8 cellular contexts compared by ENCODE assay signal in genomic region chrX:48522291-48522690, GRCh38. TPM values are rescaled to one million over a fixed set of nuclear protein-coding genes. Genes with fewer than 3 reads are reported as not detected.
DNase-seq lines count a peak whose midpoint lies in the region; ATAC-seq and TF ChIP-seq lines count a peak whose summit lies in the region.

No MANE protein-coding gene starts in this region.

- peaks cover 0 to 3% of the 10 kb centered on the region in 2 donors for H3K9me3 Mint-ChIP-seq in activated naive CD4-positive, alpha-beta T cell treated with anti-CD3 and anti-CD28 coated beads, Interleukin-2, amount 50 U/mL, for 72 hours
- H3K9me3 Mint-ChIP-seq in immature natural killer cell: no peaks in the 10 kb centered on the region

- ATAC-seq in activated naive CD4-positive, alpha-beta T cell treated with anti-CD3 and anti-CD28 coated beads, Interleukin-2, amount 50 U/mL, for 72 hours: no peak
- ATAC-seq in GM21515 (IDR thresholded peaks at IDR 0.05; ENCODE audit: unreplicated experiment) (no peak), HG02840 (IDR thresholded peaks at IDR 0.05; ENCODE audit: low FRiP score, unreplicated experiment) (no peak), GM18861 (IDR thresholded peaks at IDR 0.05; ENCODE audit: unreplicated experiment) (no peak)

- intact Hi-C loops in stomach (cut with DNase I; ENCODE audit: low total_unique reads): no loop called here

- 0 to 46% (median 8%) methylated on average over 3 to 10 of the region's 10 CpGs for WGBS in stomach, 5 donors

- no peaks in the 10 kb centered on the region for H3K27me3 ChIP-seq in stomach

- peaks cover 4 to 14% (median 10%) of the 10 kb centered on the region in 4 donors for H3K36me3 ChIP-seq in stomach

- H3K36me3 Mint-ChIP-seq in activated naive CD4-positive, alpha-beta T cell treated with anti-CD3 and anti-CD28 coated beads, Interleukin-2, amount 50 U/mL, for 72 hours: peaks cover 10 to 13% of the 10 kb centered on the region in 2 donors
- peaks cover 5 to 8% (median 5%) of the 10 kb centered on the region in 3 donors for H3K36me3 Mint-ChIP-seq in immature natural killer cell

- no peak for TF ChIP-seq POLR2A in stomach (IDR thresholded peaks at IDR 0.05)

- DNase-seq in NCI-H748 (lab: John Stamatoyannopoulos, UW; ENCODE audit: unreplicated experiment): peak; percentile 21
- DNase-seq in NCI-H748 treated with DMSO at 0.1 percent for 48 hours (lab: John Stamatoyannopoulos, UW): no peak
- no peak for DNase-seq in activated naive CD4-positive, alpha-beta T cell treated with anti-CD3 and anti-CD28 coated beads, Interleukin-2, amount 50 U/mL, for 72 hours (ENCODE audit: low spot score in 2 of 2)
- no peak for DNase-seq in immature natural killer cell
- DNase-seq in stomach: no peak

- H3K27me3 Mint-ChIP-seq in immature natural killer cell (ENCODE audit: low read depth in 3 of 3): peaks cover 0 to 3% (median 3%) of the 10 kb centered on the region in 3 donors

- peaks cover 0 to 13% (median 9%) of the 10 kb centered on the region in 4 donors for H3K4me1 ChIP-seq in stomach

- no peak for TF ChIP-seq EP300 in stomach (IDR thresholded peaks at IDR 0.05)

- peak overlapping the region; percentile 77 to 87 (median 82) for H3K27ac ChIP-seq in stomach

- H3K4me1 Mint-ChIP-seq in immature natural killer cell: peaks cover 26% of the 10 kb centered on the region in 2 donors

- peaks cover 0 to 6% (median 0%) of the 10 kb centered on the region in 4 donors for H3K9me3 ChIP-seq in stomach

- H3K4me3 Mint-ChIP-seq in immature natural killer cell: peak overlapping the region; percentile 86 to 93 (median 91)

- TF ChIP-seq CTCF in stomach (IDR thresholded peaks at IDR 0.05): no peak

- H3K27ac Mint-ChIP-seq in activated naive CD4-positive, alpha-beta T cell treated with anti-CD3 and anti-CD28 coated beads, Interleukin-2, amount 50 U/mL, for 72 hours: peak overlapping the region; percentile 88 to 97
- peak overlapping the region; percentile 87 to 95 (median 94) for H3K27ac Mint-ChIP-seq in immature natural killer cell

- H3K4me3 ChIP-seq in stomach: peak overlapping the region; percentile 52 to 66 (median 62)

RNA-seq across cellular contexts. Expression of gene EBP, which starts 0.7 kb away (rescaled TPM):
- 100 to 1,000 TPM; 107 to 176 TPM for total RNA-seq in activated naive CD4-positive, alpha-beta T cell treated with anti-CD3 and anti-CD28 coated beads, Interleukin-2, amount 50 U/mL, for 72 hours
- polyA plus RNA-seq in immature natural killer cell (100 to 1,000 TPM; 184 to 314 (median 233) TPM), stomach (100 to 1,000 TPM in 1 of 3 donors, 10 to 100 TPM in 2; 28.9 to 112 (median 74.8) TPM)
- 100 to 1,000 TPM in 1 of 5 donors, 10 to 100 TPM in 3, 1 to 10 TPM in 1; 5.8 to 208 (median 46.4) TPM for total RNA-seq in stomach

RNA-seq across cellular contexts. Expression of gene PORCN, which starts 13.5 kb away (rescaled TPM):
- 10 to 100 TPM; 10.7 to 11.8 TPM for total RNA-seq in activated naive CD4-positive, alpha-beta T cell treated with anti-CD3 and anti-CD28 coated beads, Interleukin-2, amount 50 U/mL, for 72 hours
- polyA plus RNA-seq in immature natural killer cell (10 to 100 TPM; 13.1 to 29.8 (median 18.1) TPM), stomach (10 to 100 TPM in 1 of 3 donors, 1 to 10 TPM in 2; 4.7 to 11.9 (median 6.7) TPM)
- 10 to 100 TPM in 3 of 5 donors, 1 to 10 TPM in 2; 1.8 to 27.4 (median 16.2) TPM for total RNA-seq in stomach

RNA-seq across cellular contexts. Expression of gene TBC1D25, which starts 17.2 kb away (rescaled TPM):
- 10 to 100 TPM; 18.8 to 22.2 TPM for total RNA-seq in activated naive CD4-positive, alpha-beta T cell treated with anti-CD3 and anti-CD28 coated beads, Interleukin-2, amount 50 U/mL, for 72 hours
- 10 to 100 TPM; 20.0 to 34.9 (median 30.6) TPM for polyA plus RNA-seq in immature natural killer cell
- total RNA-seq in stomach: 10 to 100 TPM in 2 of 5 donors, 1 to 10 TPM in 2, not detected in 1; 4.6 to 13.6 (median 9.0) TPM
- polyA plus RNA-seq in stomach: 1 to 10 TPM; 5.2 to 6.5 (median 5.9) TPM

RNA-seq across cellular contexts. Expression of gene FTSJ1, which starts 46.3 kb away (rescaled TPM):
- 10 to 100 TPM; 58.4 to 76.6 TPM for total RNA-seq in activated naive CD4-positive, alpha-beta T cell treated with anti-CD3 and anti-CD28 coated beads, Interleukin-2, amount 50 U/mL, for 72 hours
- 100 to 1,000 TPM in 1 of 3 donors, 10 to 100 TPM in 2; 73.5 to 115 (median 85.0) TPM for polyA plus RNA-seq in immature natural killer cell
- total RNA-seq in stomach: 10 to 100 TPM; 19.6 to 92.8 (median 55.3) TPM
- 10 to 100 TPM; 33.9 to 40.3 (median 37.7) TPM for polyA plus RNA-seq in stomach

RNA-seq across cellular contexts. Expression of gene RBM3, which starts 52.0 kb away (rescaled TPM):
- 100 to 1,000 TPM; 171 to 256 TPM for total RNA-seq in activated naive CD4-positive, alpha-beta T cell treated with anti-CD3 and anti-CD28 coated beads, Interleukin-2, amount 50 U/mL, for 72 hours
- polyA plus RNA-seq in immature natural killer cell (100 to 1,000 TPM; 251 to 286 (median 252) TPM), stomach (100 to 1,000 TPM; 106 to 229 (median 122) TPM)
- total RNA-seq in stomach: 100 to 1,000 TPM; 109 to 419 (median 165) TPM
